ENCODE assay signal across 26 cellular contexts in the genomic region with DNA sequence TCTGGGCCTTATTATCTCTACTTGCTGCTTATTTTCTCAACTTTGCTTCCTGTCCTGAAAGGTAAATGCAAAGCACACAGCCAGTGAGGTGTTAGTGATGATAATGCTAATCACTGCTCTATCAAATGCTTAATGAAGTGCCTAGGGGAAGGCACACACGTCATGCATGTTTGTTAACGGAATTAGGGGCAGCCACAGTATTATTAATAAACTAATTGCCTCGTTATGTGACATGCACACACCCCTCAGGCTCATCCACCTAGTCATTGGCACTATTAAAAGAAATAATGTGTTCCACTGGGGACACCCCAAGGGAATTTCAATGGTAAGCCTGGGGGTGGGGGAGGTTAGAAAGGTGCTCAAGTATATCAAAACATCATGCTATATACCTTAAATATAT.
"Had no signal": no experiment of that assay in that cellular context is flagged by ENCODE, and none has a peak within 500 bp of the region (broad histone marks: within the 10 kb centered on the region; RNA-seq: fewer than 3 reads in every experiment).

No MANE protein-coding gene starts in this region.

- FAIRE-seq: urothelium cell line had no signal

- DNase-seq: stimulated activated CD4-positive, alpha-beta T cell treated with anti-CD3 and anti-CD28 coated beads, Interleukin-2, amount 100 ng/mL, for 48 hours; stimulated activated CD4-positive, alpha-beta T cell treated with anti-CD3 and anti-CD28 coated beads, Interleukin-4, amount 100 ng/mL, for 1 hour; stimulated activated CD4-positive, alpha-beta T cell treated with anti-CD3 and anti-CD28 coated beads, Interleukin-4, amount 100 ng/mL, for 24 hours; stimulated activated CD4-positive, alpha-beta T cell treated with anti-CD3 and anti-CD28 coated beads, Interleukin-4, amount 100 ng/mL, for 4 hours; stimulated activated CD8-positive, alpha-beta memory T cell treated with anti-CD3 and anti-CD28 coated beads, Interleukin-4, amount 100 ng/mL, for 48 hours; stimulated activated naive B cell treated with anti-CD40 and anti-IgM and Interleukin-4, amounts not matched to agents 10 μg/mL and 1 μg/mL and 100 μg/mL, for 72 hours; stimulated activated naive CD4-positive, alpha-beta T cell; stimulated activated naive CD4-positive, alpha-beta T cell treated with Interleukin-2 at 50 U/mL for 16 hours; stimulated activated naive CD8-positive, alpha-beta T cell treated with anti-CD3 and anti-CD28 coated beads, Interleukin-15, amount 100 ng/mL, for 72 hours; stimulated activated naive CD8-positive, alpha-beta T cell treated with anti-CD3 and anti-CD28 coated beads, Interleukin-15, Interleukin-2, amounts not matched to agents 100 U/mL and 50 U/mL, for 24 hours; stomach; substantia nigra; testis; thyroid gland; tibial artery; transverse colon; upper lobe of left lung; upper lobe of right lung; uterus had no signal

- H3K4me3 ChIP-seq: stomach, suprapubic skin, testis, thoracic aorta, thyroid gland, tibial artery, tibial nerve, transverse colon, upper lobe of left lung, upper lobe of right lung, uterus, vagina had no signal

- ATAC-seq: stimulated activated effector memory CD8-positive, alpha-beta T cell treated with anti-CD3 and anti-CD28 coated beads, Interleukin-12 subunit alpha, Interleukin-12 subunit beta, amount 100 ng/mL, for 72 hours; stimulated activated memory B cell treated with anti-CD40 and anti-IgM and Interleukin-4, amounts not matched to agents 10 μg/mL and 1 μg/mL and 100 μg/mL, for 72 hours; stimulated activated naive B cell treated with anti-CD40 and anti-IgM and Interleukin-4, amounts not matched to agents 10 μg/mL and 1 μg/mL and 100 μg/mL, for 72 hours; stimulated activated naive CD8-positive, alpha-beta T cell treated with anti-CD3 and anti-CD28 coated beads, Interleukin-15, amount 100 ng/mL, for 72 hours; stimulated activated naive CD8-positive, alpha-beta T cell treated with anti-CD3 and anti-CD28 coated beads, Interleukin-15, Interleukin-2, amounts not matched to agents 100 U/mL and 50 U/mL, for 24 hours; upper lobe of right lung had no signal

- H3K27ac ChIP-seq: stomach, suprapubic skin, testis, thoracic aorta, thyroid gland, tibial artery, tibial nerve, transverse colon, upper lobe of left lung, upper lobe of right lung, uterus, vagina had no signal

- H3K9me3 ChIP-seq: suprapubic skin, testis, thoracic aorta, thyroid gland, tibial nerve, transverse colon, upper lobe of right lung, uterus, vagina had no signal

- H3K36me3 ChIP-seq: stomach, suprapubic skin, thoracic aorta, thyroid gland, tibial artery, tibial nerve, transverse colon, upper lobe of left lung, upper lobe of right lung, uterus, vagina had no signal

- H3K4me1 ChIP-seq: suprapubic skin, testis, thyroid gland, tibial artery, transverse colon, upper lobe of left lung, upper lobe of right lung, uterus, vagina had no signal

- H3K27me3 ChIP-seq: suprapubic skin, testis, thyroid gland, tibial artery, transverse colon, upper lobe of left lung, upper lobe of right lung, uterus, vagina had no signal
